ENCODE assay signal across 8 cellular contexts in genomic region chr11:62600367-62601113, GRCh38. TPM values are rescaled to one million over a fixed set of nuclear protein-coding genes. Genes with fewer than 3 reads are reported as not detected.
DNase-seq lines count a peak whose midpoint lies in the region; ATAC-seq, FAIRE-seq and TF ChIP-seq lines count a peak whose summit lies in the region.

No MANE protein-coding gene starts in this region.

- H3K4me3 ChIP-seq in RWPE2 (ENCODE audit: severe bottlenecking) (peak overlapping the region; percentile 90), psoas muscle (peak overlapping the region; percentile 84)

- peaks cover 10% of the 10 kb centered on the region for H3K4me1 ChIP-seq in RWPE2 (ENCODE audit: insufficient read depth, poor library complexity, severe bottlenecking)
- peaks cover 29% of the 10 kb centered on the region for H3K4me1 ChIP-seq in psoas muscle

- H3K36me3 ChIP-seq in RWPE2 (ENCODE audit: low read depth) = peaks cover 56% of the 10 kb centered on the region
- peaks cover 8 to 44% of the 10 kb centered on the region in 2 donors for H3K36me3 ChIP-seq in psoas muscle (ENCODE audit: insufficient read depth in 1 of 2, low read depth in 1 of 2)

- H3K27ac ChIP-seq in RWPE2 (ENCODE audit: poor library complexity, severe bottlenecking) = peak overlapping the region; percentile 90
- H3K27ac ChIP-seq in psoas muscle = peak overlapping the region; percentile 92

- ATAC-seq in RWPE2 (ENCODE audit: low read depth) = no peak
- ATAC-seq in psoas muscle = no peak
- no peak for ATAC-seq in HG02642 (IDR thresholded peaks at IDR 0.05; ENCODE audit: poor library complexity, unreplicated experiment)
- no peak for ATAC-seq in HG02759 (IDR thresholded peaks at IDR 0.05; ENCODE audit: unreplicated experiment)

- no peaks in the 10 kb centered on the region for H3K27me3 ChIP-seq in RWPE2 (ENCODE audit: insufficient read depth, poor library complexity, severe bottlenecking)
- no peaks in the 10 kb centered on the region for H3K27me3 ChIP-seq in psoas muscle (ENCODE audit: insufficient read depth in 3 of 3, low read length in 2 of 3)

- no peak for DNase-seq in GM18507 (ENCODE audit: extremely low spot score, insufficient read length, low read depth)
- no peak for DNase-seq in RWPE2 (ENCODE audit: low spot score)
- peak; percentile 67 to 78 for DNase-seq in erythroblast (lab: John Stamatoyannopoulos, UW)
- DNase-seq in psoas muscle = peak in 1 of 2 donors; percentile 1
- DNase-seq in medulla oblongata (ENCODE audit: extremely low spot score) = no peak
- no peak for DNase-seq in SW 1271 (lab: John Stamatoyannopoulos, UW)

- WGBS in psoas muscle, 3 donors = 6 to 10% (median 8%) methylated on average over 25 of the region's 25 CpGs

- no peak for TF ChIP-seq POLR2A in erythroblast (IDR thresholded peaks at IDR 0.05; ENCODE audit: low read length)

- H3K9me3 ChIP-seq in RWPE2 (ENCODE audit: severe bottlenecking) (no peaks in the 10 kb centered on the region), psoas muscle (no peaks in the 10 kb centered on the region)

- intact Hi-C loops in psoas muscle (cut with DNase I) = no loop called here

- TF ChIP-seq CTCF in RWPE2 (IDR thresholded peaks at IDR 0.05; ENCODE audit: poor library complexity, severe bottlenecking) = no peak
- TF ChIP-seq CTCF in psoas muscle (IDR thresholded peaks at IDR 0.05) = no peak

- peak; percentile 36 for FAIRE-seq in GM18507 (lab: Jason Lieb, UNC)

RNA-seq across cellular contexts. Expression of gene MTA2, which starts 1.1 kb away (rescaled TPM):
- total RNA-seq in psoas muscle = 10 to 100 TPM; 20.0 to 32.5 (median 28.6) TPM
- 10 to 100 TPM; 18.4 to 27.1 (median 26.9) TPM for polyA plus RNA-seq in psoas muscle

RNA-seq across cellular contexts. Expression of gene TUT1, which starts 9.2 kb away (rescaled TPM):
- total RNA-seq in psoas muscle = 10 to 100 TPM; 14.3 to 23.7 (median 19.6) TPM
- polyA plus RNA-seq in psoas muscle = 10 to 100 TPM; 12.1 to 15.5 (median 12.7) TPM

RNA-seq across cellular contexts. Expression of gene EML3, which starts 12.0 kb away (rescaled TPM):
- total RNA-seq in psoas muscle = 10 to 100 TPM; 14.1 to 19.5 (median 16.9) TPM
- 10 to 100 TPM in 2 of 3 donors, 1 to 10 TPM in 1; 7.4 to 11.3 (median 11.1) TPM for polyA plus RNA-seq in psoas muscle

RNA-seq across cellular contexts. Expression of gene ROM1, which starts 12.5 kb away (rescaled TPM):
- 1 to 10 TPM; 2.0 to 4.4 (median 3.1) TPM for total RNA-seq in psoas muscle
- 1 to 10 TPM; 3.7 to 5.5 (median 4.7) TPM for polyA plus RNA-seq in psoas muscle

RNA-seq across cellular contexts. Expression of gene B3GAT3, which starts 21.2 kb away (rescaled TPM):
- total RNA-seq in psoas muscle = 10 to 100 TPM in 3 of 4 donors, 1 to 10 TPM in 1; 7.4 to 11.8 (median 11.0) TPM
- polyA plus RNA-seq in psoas muscle = 10 to 100 TPM; 11.7 to 37.6 (median 20.0) TPM

Comparison
In these comparisons a context has a peak if more than half of its experiments do, and no peak if none do; other contexts are left out.
1. DNase-seq: peak in erythroblast (2 of 2); none in GM18507 (single experiment), RWPE2 (single experiment), medulla oblongata (single experiment) and SW 1271 (0 of 2).